8 cellular contexts compared by ENCODE assay signal in genomic region chr20:36792422-36792821, GRCh38. TPM values are rescaled to one million over a fixed set of nuclear protein-coding genes. Genes with fewer than 3 reads are reported as not detected.
A peak's percentile ranks its signal among the peaks of the same experiment; 100 is the strongest.
DNase-seq lines count a peak whose midpoint lies in the region; ATAC-seq, FAIRE-seq and TF ChIP-seq lines count a peak whose summit lies in the region.

No MANE protein-coding gene starts in this region.

- H3K9ac ChIP-seq in H1 (replicated peaks in 1 of 4; ENCODE audit: extremely low read depth in 1 of 4, low read depth in 3 of 4, low read length in 3 of 4) (no peak overlapping the region), neural progenitor cell (no peak overlapping the region)

- TF ChIP-seq RAD21 in H1 (IDR thresholded peaks at IDR 0.05 in 1 of 2, conservative IDR thresholded peaks at IDR 0.05 in 1 of 2; ENCODE audit: low read depth in 2 of 2, low read length in 2 of 2): peak; percentile 48 to 55; a peak in 3 of 4 replicates

- no peak for TF ChIP-seq EP300 in H1 (IDR thresholded peaks at IDR 0.05; ENCODE audit: borderline replicate concordance in 1 of 2, low read depth in 2 of 2, low read length in 2 of 2)
- TF ChIP-seq EP300 in tibial nerve (IDR thresholded peaks at IDR 0.05): no peak

- no peak overlapping the region for H3K27ac ChIP-seq in H1 (ENCODE audit: low read depth, low read length)
- H3K27ac ChIP-seq in neural progenitor cell: no peak overlapping the region
- no peak overlapping the region for H3K27ac ChIP-seq in tibial nerve

- H3K4ac ChIP-seq in H1 (replicated peaks; ENCODE audit: insufficient read length, low read depth, low read length): no peak overlapping the region

- no peak overlapping the region for H2BK12ac ChIP-seq in H1 (ENCODE audit: low read depth, low read length)

- TF ChIP-seq POLR2A in H1 (IDR thresholded peaks at IDR 0.05; ENCODE audit: control extremely low read depth in 1 of 2, low read depth in 2 of 2, low read length in 2 of 2) (no peak), tibial nerve (IDR thresholded peaks at IDR 0.05) (no peak)

- no peaks in the 10 kb centered on the region for H3K9me3 ChIP-seq in H1 (ENCODE audit: insufficient read depth in 2 of 2, low read depth in 1 of 2, low read length in 1 of 2)
- no peaks in the 10 kb centered on the region for H3K9me3 ChIP-seq in neural progenitor cell (ENCODE audit: low read depth)
- H3K9me3 ChIP-seq in tibial nerve: no peaks in the 10 kb centered on the region

- H3K79me2 ChIP-seq in H1 (ENCODE audit: control insufficient read depth in 1 of 2, insufficient read depth in 2 of 2, low read length in 2 of 2): no peaks in the 10 kb centered on the region
- peaks cover 17% of the 10 kb centered on the region for H3K79me2 ChIP-seq in neural progenitor cell (ENCODE audit: low read depth)

- TF ChIP-seq CTCF in GM12875 (IDR thresholded peaks at IDR 0.05; ENCODE audit: borderline replicate concordance, insufficient read depth, low read depth, low read length) (peak; percentile 43; the same call in 1 of the 2 replicates), H1 (IDR thresholded peaks at IDR 0.05; ENCODE audit: control extremely low read depth in 1 of 3, insufficient read depth in 1 of 3, low read depth in 1 of 3, low read length in 3 of 3) (peak; percentile 60 to 65 (median 62)), neural progenitor cell (IDR thresholded peaks at IDR 0.05) (peak; percentile 67), tibial nerve (IDR thresholded peaks at IDR 0.05) (no peak)

- CTCF ChIA-PET in H1 (lab: Charles Lee; ENCODE audit: partially characterized antibody): interaction anchor here (0.9 to 6.5 kb wide), 8 partner anchors 8 to 100 kb away, joined by 3 to 44 read pairs (median 4); partner anchors contain the start of gene DSN1

- peaks cover 5% of the 10 kb centered on the region for H3F3A ChIP-seq in neural progenitor cell (ENCODE audit: low read depth)

- H3K23me2 ChIP-seq in H1 (ENCODE audit: low read depth, low read length): no peaks in the 10 kb centered on the region

- H3K9me3 Mint-ChIP-seq in neural progenitor cell: no peaks in the 10 kb centered on the region

- H2BK15ac ChIP-seq in H1 (ENCODE audit: low read length): no peak overlapping the region

- in situ Hi-C loops in ACHN (cut with HindIII; ENCODE audit: low pct_ligation_motif_present, low pct_unique_long_range_greater_than_20kb, low sequenced_read_pairs): no loop called here

- H4K8ac ChIP-seq in H1 (ENCODE audit: extremely low read depth, insufficient read depth, low read length): no peak overlapping the region

- H3K4me1 ChIP-seq in H1 (replicated peaks in 1 of 4; ENCODE audit: control insufficient read depth in 3 of 4, insufficient read depth in 4 of 4, low read length in 3 of 4): no peaks in the 10 kb centered on the region
- H3K4me1 ChIP-seq in neural progenitor cell: peaks cover 4% of the 10 kb centered on the region
- H3K4me1 ChIP-seq in tibial nerve: peaks cover 0 to 4% (median 0%) of the 10 kb centered on the region in 4 donors

- H3K79me1 ChIP-seq in H1 (ENCODE audit: low read depth, low read length): no peaks in the 10 kb centered on the region

- FAIRE-seq in H1 (lab: Jason Lieb, UNC): peak; percentile 60

- no peak overlapping the region for H3K23ac ChIP-seq in H1 (ENCODE audit: insufficient read length)

- H3K36me3 Mint-ChIP-seq in neural progenitor cell: peaks cover 31% of the 10 kb centered on the region

- H3K36me3 ChIP-seq in H1 (ENCODE audit: control insufficient read depth in 2 of 4, insufficient read depth in 4 of 4, low read length in 3 of 4) (peaks cover 5 to 35% (median 28%) of the 10 kb centered on the region in 4 experiments; a peak in 7 of 8 replicates), neural progenitor cell (no peaks in the 10 kb centered on the region), tibial nerve (peaks cover 0 to 78% (median 28%) of the 10 kb centered on the region in 3 donors)

- ATAC-seq in HG03097 (IDR thresholded peaks at IDR 0.05; ENCODE audit: low FRiP score, unreplicated experiment): no peak

- no peak overlapping the region for H2AK5ac ChIP-seq in H1 (ENCODE audit: low read depth, low read length)

- H2AFZ ChIP-seq in H1 (ENCODE audit: low read length) (no peak overlapping the region), neural progenitor cell (replicated peaks) (no peak overlapping the region)

- DNase-seq in ACHN (peak; percentile 88), NCI-H82 treated with DMSO at 0.1 percent for 48 hours (lab: John Stamatoyannopoulos, UW; ENCODE audit: unreplicated experiment) (peak; percentile 22), H1 (ENCODE audit: low read depth in 1 of 2, low spot score in 2 of 2) (peak in 1 of 2 experiments; percentile 56), neural progenitor cell (ENCODE audit: low spot score) (peak; percentile 93), tibial nerve (ENCODE audit: low spot score in 2 of 2) (no peak), KG1 (lab: John Stamatoyannopoulos, UW) (no peak)

- H2BK120ac ChIP-seq in H1 (replicated peaks; ENCODE audit: low read depth, low read length): no peak overlapping the region

- H3K4me2 ChIP-seq in H1 (ENCODE audit: insufficient read depth in 1 of 2, low read depth in 2 of 2, low read length in 2 of 2) (no peak overlapping the region), neural progenitor cell (no peak overlapping the region)

- H3K27me3 ChIP-seq in H1 (replicated peaks in 1 of 4; ENCODE audit: control insufficient read depth in 3 of 4, extremely low read depth in 1 of 4, insufficient read depth in 3 of 4, low read length in 3 of 4): no peaks in the 10 kb centered on the region
- no peaks in the 10 kb centered on the region for H3K27me3 ChIP-seq in neural progenitor cell
- H3K27me3 ChIP-seq in tibial nerve: no peaks in the 10 kb centered on the region

- no peak overlapping the region for H3K27ac Mint-ChIP-seq in neural progenitor cell

- no peak overlapping the region for H2BK20ac ChIP-seq in H1 (ENCODE audit: low read length)

- no peak overlapping the region for H4K5ac ChIP-seq in H1 (ENCODE audit: insufficient read length, low read depth, low read length)

- 85% methylated on average over 3 of the region's 3 CpGs; no CpG with 5 or more reads in 1 of the 2 experiments for WGBS in H1 (ENCODE audit: extremely low coverage in 1 of 2, insufficient coverage in 1 of 2, insufficient read length in 1 of 2, insufficient replicate concordance in 2 of 2, low coverage in 1 of 2, low lambda C conversion rate in 2 of 2, missing lambda C conversion rate in 1 of 2), 2 experiments
- 40 to 63% methylated on average over 3 of the region's 3 CpGs for WGBS in tibial nerve, 2 donors

- H4K20me1 ChIP-seq in H1 (replicated peaks in 1 of 2; ENCODE audit: control insufficient read depth in 1 of 2, insufficient read depth in 2 of 2, low read length in 2 of 2): peaks cover 0 to 1% of the 10 kb centered on the region in 2 experiments
- H4K20me1 ChIP-seq in neural progenitor cell (ENCODE audit: low read depth): peaks cover 3% of the 10 kb centered on the region

- no peak overlapping the region for H2BK5ac ChIP-seq in H1 (ENCODE audit: low read depth, low read length)

- H4K91ac ChIP-seq in H1 (replicated peaks; ENCODE audit: insufficient read length, low read length): no peak overlapping the region

- H3K18ac ChIP-seq in H1 (ENCODE audit: extremely low read depth, low read length): no peak overlapping the region

- H3K4me3 ChIP-seq in GM12875 (ENCODE audit: low read depth, low read length): no peak overlapping the region
- H3K4me3 ChIP-seq in H1 (ENCODE audit: extremely low read depth in 1 of 4, insufficient read depth in 2 of 4, low read depth in 3 of 4, low read length in 4 of 4): no peak overlapping the region
- no peak overlapping the region for H3K4me3 ChIP-seq in neural progenitor cell
- no peak overlapping the region for H3K4me3 ChIP-seq in tibial nerve

- H3K56ac ChIP-seq in H1 (replicated peaks; ENCODE audit: insufficient read length, low read depth, low read length): no peak overlapping the region

- no peak overlapping the region for H3K4me3 Mint-ChIP-seq in neural progenitor cell

- POLR2A ChIA-PET in H1 (lab: Charles Lee; ENCODE audit: partially characterized antibody): no interaction called here

- H3K27me3 Mint-ChIP-seq in neural progenitor cell (ENCODE audit: insufficient read depth, low read depth): peaks cover 2% of the 10 kb centered on the region

- peaks cover 4% of the 10 kb centered on the region for H3K4me1 Mint-ChIP-seq in neural progenitor cell

- no peak overlapping the region for H3K14ac ChIP-seq in H1 (ENCODE audit: insufficient read length)

TF ChIP-seq in H1, 55 proteins besides CTCF, POLR2A, EP300 and RAD21:
- no peak for TF ChIP-seq SAP30 (IDR thresholded peaks at IDR 0.05; ENCODE audit: insufficient read depth, insufficient replicate concordance, low read length)
- no peak for TF ChIP-seq HDAC6 (IDR thresholded peaks at IDR 0.05; ENCODE audit: low read depth, low read length)
- 0 out of 2 replicates have a peak, but pooled peaks have one; percentile 41 for TF ChIP-seq TEAD4 (IDR thresholded peaks at IDR 0.05; ENCODE audit: low read depth, low read length)

RNA-seq across cellular contexts. Expression of gene DSN1, which starts 18.9 kb away (rescaled TPM):
- 24.8 and 26.2 TPM in 2 replicates for total RNA-seq in H1 (2021; fragmentation: NEBNext Ultra II Directional; extraction: Animal tissue kit (Norgen Biotek cat#: 25700))
- 8.5 and 12.0 TPM in 2 replicates for polyA plus RNA-seq in H1 (2011; rRNA removed)
- polyA plus RNA-seq in H1 (2011; cell fraction: cytosol; rRNA removed): 17.9 TPM
- 6.3 TPM for polyA plus RNA-seq in H1 (2011; cell fraction: nucleus; rRNA removed)
- polyA plus RNA-seq in H1 (2012, experiment 1 of 2): 19.0 to 25.1 TPM (median 20.4 TPM) in 4 replicates
- 3.8 TPM for polyA plus RNA-seq in H1 (2012, experiment 2 of 2)
- polyA plus RNA-seq in H1 (2013, experiment 1 of 2): 20.9 TPM
- 20.6 TPM for polyA plus RNA-seq in H1 (2013, experiment 2 of 2)
- polyA minus RNA-seq in H1 (2011; rRNA and poly(A)+ RNA removed): 13.6 and 14.7 TPM in 2 replicates
- 10.3 TPM for polyA minus RNA-seq in H1 (2011; cell fraction: cytosol; rRNA and poly(A)+ RNA removed)
- polyA minus RNA-seq in H1 (2011; cell fraction: nucleus; rRNA and poly(A)+ RNA removed): 11.6 TPM
- total RNA-seq in neural progenitor cell (ENCODE audit: low replicate concordance) (34.4 and 48.2 TPM in 2 replicates), tibial nerve (10 to 100 TPM in 2 of 4 donors, 1 to 10 TPM in 2; 5.4 to 14.9 (median 8.6) TPM)

RNA-seq across cellular contexts. Expression of gene NDRG3, which starts 46.5 kb away (rescaled TPM):
- 32.3 and 32.5 TPM in 2 replicates for total RNA-seq in H1 (2021; fragmentation: NEBNext Ultra II Directional; extraction: Animal tissue kit (Norgen Biotek cat#: 25700))
- polyA plus RNA-seq in H1 (2011; rRNA removed): 19.8 and 25.7 TPM in 2 replicates
- polyA plus RNA-seq in H1 (2011; cell fraction: cytosol; rRNA removed): 21.6 TPM
- 17.9 TPM for polyA plus RNA-seq in H1 (2011; cell fraction: nucleus; rRNA removed)
- polyA plus RNA-seq in H1 (2012, experiment 1 of 2): 23.5 to 31.3 TPM (median 28.1 TPM) in 4 replicates
- polyA plus RNA-seq in H1 (2012, experiment 2 of 2): 20.1 TPM
- polyA plus RNA-seq in H1 (2013, experiment 1 of 2): 15.8 TPM
- 15.9 TPM for polyA plus RNA-seq in H1 (2013, experiment 2 of 2)
- polyA minus RNA-seq in H1 (2011; rRNA and poly(A)+ RNA removed): 33.9 and 45.1 TPM in 2 replicates
- polyA minus RNA-seq in H1 (2011; cell fraction: cytosol; rRNA and poly(A)+ RNA removed): 18.4 TPM
- 16.9 TPM for polyA minus RNA-seq in H1 (2011; cell fraction: nucleus; rRNA and poly(A)+ RNA removed)
- total RNA-seq in neural progenitor cell (ENCODE audit: low replicate concordance): 23.8 and 25.3 TPM in 2 replicates
- 10 to 100 TPM; 13.9 to 21.9 (median 19.2) TPM for total RNA-seq in tibial nerve

Comparison
In these comparisons a context has a peak if more than half of its experiments do, and no peak if none do; other contexts are left out.
1. DNase-seq: peak in ACHN (single experiment), NCI-H82 treated with DMSO at 0.1 percent for 48 hours (single experiment) and neural progenitor cell (single experiment); none in tibial nerve (0 of 2) and KG1 (single experiment).
2. CTCF ChIP-seq: peak in GM12875 (single experiment), H1 (3 of 3) and neural progenitor cell (single experiment); none in tibial nerve (0 of 5).